In genomic region chr2:32010670-32011565, GRCh38 we compare ENCODE assay signal across 8 cellular contexts. TPM values are rescaled to one million over a fixed set of nuclear protein-coding genes. Genes with fewer than 3 reads are reported as not detected.
DNase-seq lines count a peak whose midpoint lies in the region; ATAC-seq and TF ChIP-seq lines count a peak whose summit lies in the region.

TSS of gene MEMO1 (minus strand) at chr2:32011008. CDS start at chr2:32010247, 761 bp downstream.

- H3K4me1 ChIP-seq in breast epithelium: peaks cover 0 to 4% of the 10 kb centered on the region in 2 donors
- peaks cover 19% of the 10 kb centered on the region for H3K4me1 ChIP-seq in iPS-20b (ENCODE audit: insufficient read depth, low read length)

- peak within 1 kb of the TSS; percentile 97 for H3K9ac ChIP-seq in iPS-20b (ENCODE audit: low read depth, low read length)

- H3K36me3 ChIP-seq in WERI-Rb-1 (peaks cover 2% of the 10 kb centered on the region), breast epithelium (no peaks in the 10 kb centered on the region), iPS-20b (ENCODE audit: insufficient read depth, low read depth, low read length) (no peaks in the 10 kb centered on the region)

- no peaks in the 10 kb centered on the region for H3K27me3 ChIP-seq in WERI-Rb-1 (ENCODE audit: insufficient read depth, low read depth, severe bottlenecking)
- no peaks in the 10 kb centered on the region for H3K27me3 ChIP-seq in breast epithelium
- no peaks in the 10 kb centered on the region for H3K27me3 ChIP-seq in iPS-20b (ENCODE audit: insufficient read depth, low read length)

- no peaks in the 10 kb centered on the region for H3K9me3 ChIP-seq in WERI-Rb-1 (ENCODE audit: severe bottlenecking)
- H3K9me3 ChIP-seq in breast epithelium: no peaks in the 10 kb centered on the region
- no peaks in the 10 kb centered on the region for H3K9me3 ChIP-seq in iPS-20b (ENCODE audit: insufficient read depth, low read depth, low read length)

- no peak for TF ChIP-seq POLR2A in breast epithelium (IDR thresholded peaks at IDR 0.05)

- H3K4me3 ChIP-seq in WERI-Rb-1 (ENCODE audit: low read depth, low read length): peak within 1 kb of the TSS; percentile 97
- peak within 1 kb of the TSS; percentile 68 to 92 (median 82) for H3K4me3 ChIP-seq in breast epithelium
- peak within 1 kb of the TSS; percentile 97 for H3K4me3 ChIP-seq in iPS-20b (ENCODE audit: low read length)
- H3K4me3 ChIP-seq in skin epidermis: peak within 1 kb of the TSS; percentile 65 to 92 (median 85)

- ATAC-seq in GM18909 (IDR thresholded peaks at IDR 0.05; ENCODE audit: poor library complexity, unreplicated experiment) (peak; percentile 73), HG03159 (IDR thresholded peaks at IDR 0.05; ENCODE audit: unreplicated experiment) (peak; percentile 61)

- peak within 1 kb of the TSS; percentile 98 for H3K27ac ChIP-seq in WERI-Rb-1
- H3K27ac ChIP-seq in breast epithelium: peak within 1 kb of the TSS; percentile 93 to 99
- peak within 1 kb of the TSS; percentile 99 for H3K27ac ChIP-seq in iPS-20b (ENCODE audit: low read length)
- H3K27ac ChIP-seq in skin epidermis: peak within 1 kb of the TSS; percentile 90 to 98 (median 96)

- peak; percentile 94 for DNase-seq in AG08396 (ENCODE audit: low spot score)
- peak; percentile 97 for DNase-seq in NCI-H2227 (lab: John Stamatoyannopoulos, UW; ENCODE audit: unreplicated experiment)
- DNase-seq in WERI-Rb-1: peak; percentile 99
- peak; percentile 87 for DNase-seq in breast epithelium (ENCODE audit: low spot score in 2 of 2)

- TF ChIP-seq CTCF in WERI-Rb-1 (IDR thresholded peaks at IDR 0.05; ENCODE audit: low read depth, low read length): no peak
- no peak for TF ChIP-seq CTCF in breast epithelium (IDR thresholded peaks at IDR 0.05)

- intact Hi-C loops in breast epithelium (cut with DNase I; ENCODE audit: low total_unique reads): no loop called here

RNA-seq across cellular contexts. Expression of gene MEMO1, which starts in this region (rescaled TPM):
- 10 to 100 TPM; 26.1 to 28.8 (median 26.1) TPM for total RNA-seq in breast epithelium

Comparison
In these comparisons a context has a peak if more than half of its experiments do, and no peak if none do; other contexts are left out.
1. Peak in every context shown above with its lines: DNase-seq, ATAC-seq, H3K4me3 ChIP-seq and H3K27ac ChIP-seq.